In genomic region chr16:59510008-59510424, GRCh38 we compare ENCODE assay signal across 19 cellular contexts.
DNase-seq lines count a peak whose midpoint lies in the region; ATAC-seq lines count a peak whose summit lies in the region.
"Had no signal": no experiment of that assay in that cellular context is flagged by ENCODE, and none has a peak within 500 bp of the region (broad histone marks: within the 10 kb centered on the region; RNA-seq: fewer than 3 reads in every experiment).

No MANE protein-coding gene starts in this region.

- DNase-seq in Ammon's horn (ENCODE audit: low spot score), result peak; percentile 69
- peak; percentile 41 for DNase-seq in M059J (ENCODE audit: low read depth)
- peak; percentile 5 for DNase-seq in cerebellar cortex (ENCODE audit: low spot score)
- peak; percentile 6 for DNase-seq in occipital lobe (lab: John Stamatoyannopoulos, UW)
- DNase-seq in NCI-H2081 (lab: John Stamatoyannopoulos, UW), result no peak
- no peak for DNase-seq in NK-92 (lab: John Stamatoyannopoulos, UW; ENCODE audit: unreplicated experiment)
- no peak for DNase-seq in stimulated activated naive CD8-positive, alpha-beta T cell treated with anti-CD3 and anti-CD28 coated beads, Interleukin-15, Interleukin-2, amounts not matched to agents 100 U/mL and 50 U/mL, for 24 hours
- DNase-seq: activated CD4-positive, alpha-beta memory T cell treated with anti-CD3 and anti-CD28 coated beads, Interleukin-2, amount 10 ng/mL, durations not matched to agents 7 days and 5 days; cerebellar nuclear complex; DND-41; left lung; NCI-H1105; NCI-H1930; NCI-H226; pancreas; SHP77 treated with DMSO at 0.1 percent for 48 hours; sigmoid colon had no signal

- ATAC-seq in stimulated activated naive CD8-positive, alpha-beta T cell treated with anti-CD3 and anti-CD28 coated beads, Interleukin-15, Interleukin-2, amounts not matched to agents 100 U/mL and 50 U/mL, for 24 hours, result no peak
- ATAC-seq in GM18858 (IDR thresholded peaks at IDR 0.05; ENCODE audit: unreplicated experiment), result no peak
- ATAC-seq: GM12878, left lung, pancreas had no signal

Comparison
In these comparisons a context has a peak if more than half of its experiments do, and no peak if none do; other contexts are left out.
1. DNase-seq: peak in Ammon's horn (single experiment), M059J (single experiment), cerebellar cortex (single experiment) and occipital lobe (single experiment); none in NCI-H2081 (0 of 2), NK-92 (single experiment) and stimulated activated naive CD8-positive, alpha-beta T cell treated with anti-CD3 and anti-CD28 coated beads, Interleukin-15, Interleukin-2, amounts not matched to agents 100 U/mL and 50 U/mL, for 24 hours (single experiment).